In genomic region chr6:100112855-100113508, GRCh38 we compare ENCODE assay signal across 31 cellular contexts.
"Had no signal": no experiment of that assay in that cellular context is flagged by ENCODE, and none has a peak within 500 bp of the region (broad histone marks: within the 10 kb centered on the region; RNA-seq: fewer than 3 reads in every experiment).

No MANE protein-coding gene starts in this region.

- H3K27me3 ChIP-seq: uterus had no signal

- H3K9me3 ChIP-seq: lower lobe of right lung, thoracic aorta, uterus had no signal

- DNase-seq: activated CD4-positive, alpha-beta memory T cell treated with anti-CD3 and anti-CD28 coated beads for 36 hours; activated CD4-positive, alpha-beta T cell treated with anti-CD3 and anti-CD28 coated beads, Interleukin-2, amount 10 ng/mL, durations not matched to agents 24 days and 14 days; activated CD4-positive, CD25-positive, alpha-beta regulatory T cell treated with anti-CD3 and anti-CD28 coated beads, Interleukin-2, amount 50 U/mL, for 72 hours; activated CD8-positive, alpha-beta memory T cell treated with anti-CD3 and anti-CD28 coated beads, Interleukin-2, amount 50 U/mL, for 4 hours; activated gamma-delta T cell; activated naive CD4-positive, alpha-beta T cell treated with anti-CD3 and anti-CD28 coated beads, Interleukin-2, amount 10 ng/mL, durations not matched to agents 7 days and 5 days; activated naive CD8-positive, alpha-beta T cell treated with anti-CD3 and anti-CD28 coated beads, Interleukin-2, amount 10 ng/mL, durations not matched to agents 7 days and 5 days; activated T-cell treated with anti-CD3 and anti-CD28 coated beads, Interleukin-2, amount 50 U/mL, for 1 hour; amniotic stem cell; brain microvascular endothelial cell; effector memory CD8-positive, alpha-beta T cell; erythroblast; foreskin fibroblast; head of caudate nucleus; hypothalamus; immature natural killer cell; left colon; lower lobe of right lung; mesendoderm; stimulated activated CD4-positive, alpha-beta T cell treated with anti-CD3 and anti-CD28 coated beads, Interleukin-2, amount 100 ng/mL, for 48 hours; stimulated activated naive CD8-positive, alpha-beta T cell treated with anti-CD3 and anti-CD28 coated beads, Interleukin-15, Interleukin-2, amounts not matched to agents 100 U/mL and 50 U/mL, for 24 hours; T-helper 2 cell; uterus had no signal

- H3K4me3 ChIP-seq: coronary artery, lower lobe of right lung, thoracic aorta, uterus had no signal

- H3K4me3 Mint-ChIP-seq: activated CD4-positive, alpha-beta memory T cell treated with anti-CD3 and anti-CD28 coated beads for 36 hours; activated CD4-positive, alpha-beta T cell treated with anti-CD3 and anti-CD28 coated beads, Interleukin-2, amount 10 ng/mL, durations not matched to agents 24 days and 14 days; activated naive CD4-positive, alpha-beta T cell treated with anti-CD3 and anti-CD28 coated beads, Interleukin-2, amount 10 ng/mL, durations not matched to agents 7 days and 5 days; activated naive CD8-positive, alpha-beta T cell treated with anti-CD3 and anti-CD28 coated beads, Interleukin-2, amount 10 ng/mL, durations not matched to agents 7 days and 5 days; activated T-helper 1 cell treated with anti-CD3 and anti-CD28 coated beads, Interleukin-12 subunit alpha, Interleukin-12 subunit beta, Interleukin-2, Interleukin-4 antibody, amounts not matched to agents 30 ng/mL and 10 ng/mL and 1 ng/mL, durations not matched to agents 14 hours and 24 hours and 36 hours; effector memory CD8-positive, alpha-beta T cell; immature natural killer cell; natural killer cell treated with Interleukin-12 subunit alpha and Interleukin-12 subunit beta and Interleukin-15 and Interleukin-18, amount 100 ng/mL, for 72 hours; type B pancreatic cell had no signal

- H3K27ac ChIP-seq: brain microvascular endothelial cell, coronary artery, lower lobe of right lung, thoracic aorta, uterus had no signal

- H3K27ac Mint-ChIP-seq: activated CD4-positive, alpha-beta memory T cell treated with anti-CD3 and anti-CD28 coated beads for 36 hours; activated CD4-positive, alpha-beta T cell treated with anti-CD3 and anti-CD28 coated beads, Interleukin-2, amount 10 ng/mL, durations not matched to agents 24 days and 14 days; activated naive CD4-positive, alpha-beta T cell treated with anti-CD3 and anti-CD28 coated beads, Interleukin-2, amount 10 ng/mL, durations not matched to agents 7 days and 5 days; activated naive CD8-positive, alpha-beta T cell treated with anti-CD3 and anti-CD28 coated beads, Interleukin-2, amount 10 ng/mL, durations not matched to agents 7 days and 5 days; activated T-helper 1 cell treated with anti-CD3 and anti-CD28 coated beads, Interleukin-12 subunit alpha, Interleukin-12 subunit beta, Interleukin-2, Interleukin-4 antibody, amounts not matched to agents 30 ng/mL and 10 ng/mL and 1 ng/mL, durations not matched to agents 14 hours and 24 hours and 36 hours; effector memory CD8-positive, alpha-beta T cell; immature natural killer cell; natural killer cell treated with Interleukin-12 subunit alpha and Interleukin-12 subunit beta and Interleukin-15 and Interleukin-18, amount 100 ng/mL, for 72 hours; type B pancreatic cell had no signal

- H3K36me3 ChIP-seq: brain microvascular endothelial cell, lower lobe of right lung, thoracic aorta, uterus had no signal

- H3K9me3 Mint-ChIP-seq: activated CD4-positive, alpha-beta memory T cell treated with anti-CD3 and anti-CD28 coated beads for 36 hours; activated CD4-positive, alpha-beta T cell treated with anti-CD3 and anti-CD28 coated beads, Interleukin-2, amount 10 ng/mL, durations not matched to agents 24 days and 14 days; activated naive CD4-positive, alpha-beta T cell treated with anti-CD3 and anti-CD28 coated beads, Interleukin-2, amount 10 ng/mL, durations not matched to agents 7 days and 5 days; activated naive CD8-positive, alpha-beta T cell treated with anti-CD3 and anti-CD28 coated beads, Interleukin-2, amount 10 ng/mL, durations not matched to agents 7 days and 5 days; activated T-helper 1 cell treated with anti-CD3 and anti-CD28 coated beads, Interleukin-12 subunit alpha, Interleukin-12 subunit beta, Interleukin-2, Interleukin-4 antibody, amounts not matched to agents 30 ng/mL and 10 ng/mL and 1 ng/mL, durations not matched to agents 14 hours and 24 hours and 36 hours; effector memory CD8-positive, alpha-beta T cell; natural killer cell treated with Interleukin-12 subunit alpha and Interleukin-12 subunit beta and Interleukin-15 and Interleukin-18, amount 100 ng/mL, for 72 hours; type B pancreatic cell had no signal

- H3K4me1 ChIP-seq: lower lobe of right lung, uterus had no signal

- H3K36me3 Mint-ChIP-seq: activated CD4-positive, alpha-beta memory T cell treated with anti-CD3 and anti-CD28 coated beads for 36 hours; activated naive CD4-positive, alpha-beta T cell treated with anti-CD3 and anti-CD28 coated beads, Interleukin-2, amount 10 ng/mL, durations not matched to agents 7 days and 5 days; activated naive CD8-positive, alpha-beta T cell treated with anti-CD3 and anti-CD28 coated beads, Interleukin-2, amount 10 ng/mL, durations not matched to agents 7 days and 5 days; immature natural killer cell; natural killer cell treated with Interleukin-12 subunit alpha and Interleukin-12 subunit beta and Interleukin-15 and Interleukin-18, amount 100 ng/mL, for 72 hours; type B pancreatic cell had no signal

- FAIRE-seq: astrocyte, kidney had no signal

- H3K4me1 Mint-ChIP-seq: activated CD4-positive, alpha-beta T cell treated with anti-CD3 and anti-CD28 coated beads, Interleukin-2, amount 10 ng/mL, durations not matched to agents 24 days and 14 days; activated naive CD4-positive, alpha-beta T cell treated with anti-CD3 and anti-CD28 coated beads, Interleukin-2, amount 10 ng/mL, durations not matched to agents 7 days and 5 days; activated naive CD8-positive, alpha-beta T cell treated with anti-CD3 and anti-CD28 coated beads, Interleukin-2, amount 10 ng/mL, durations not matched to agents 7 days and 5 days; immature natural killer cell had no signal

- ATAC-seq: effector memory CD8-positive, alpha-beta T cell; left colon; lower lobe of right lung; natural killer cell treated with Interleukin-12 subunit alpha and Interleukin-12 subunit beta and Interleukin-15 and Interleukin-18, amount 100 ng/mL, for 72 hours; right cardiac atrium; stimulated activated naive CD8-positive, alpha-beta T cell treated with anti-CD3 and anti-CD28 coated beads, Interleukin-15, Interleukin-2, amounts not matched to agents 100 U/mL and 50 U/mL, for 24 hours had no signal
